In the genomic region with DNA sequence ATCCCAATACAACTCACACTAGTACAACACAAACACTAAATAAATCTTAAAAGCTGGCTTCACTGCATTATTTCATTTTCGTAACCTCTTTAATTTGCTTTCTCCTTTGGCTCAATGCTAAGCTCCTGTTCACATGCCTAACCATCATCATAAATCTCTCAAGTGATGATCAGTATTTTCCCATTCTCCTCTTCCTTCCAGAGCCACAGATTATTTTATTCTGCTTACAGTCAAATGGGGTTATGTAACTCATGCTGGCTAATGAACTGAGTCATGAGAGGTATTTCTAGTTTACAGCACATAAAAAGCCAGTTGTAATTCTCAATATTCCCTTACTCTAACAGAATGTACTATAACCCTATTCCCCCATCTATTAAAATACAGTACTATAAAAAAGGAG, we compare ENCODE assay signal across 27 cellular contexts.
DNase-seq lines count a peak whose midpoint lies in the region; ATAC-seq and TF ChIP-seq lines count a peak whose summit lies in the region.
"Had no signal": no experiment of that assay in that cellular context is flagged by ENCODE, and none has a peak within 500 bp of the region (broad histone marks: within the 10 kb centered on the region; RNA-seq: fewer than 3 reads in every experiment).

No MANE protein-coding gene starts in this region.

- no peaks in the 10 kb centered on the region for H3K36me3 ChIP-seq in stomach
- H3K36me3 ChIP-seq: gastrocnemius medialis, HAP-1, left lung, right atrium auricular region, thyroid gland had no signal

- no peak for ATAC-seq in activated CD4-positive, CD25-positive, alpha-beta regulatory T cell treated with anti-CD3 and anti-CD28 coated beads, Interleukin-2, amount 50 U/mL, for 24 hours
- ATAC-seq: activated naive CD4-positive, alpha-beta T cell treated with anti-CD3 and anti-CD28 coated beads, Interleukin-2, amount 50 U/mL, for 72 hours; activated T-helper 17 cell treated with anti-CD3 and anti-CD28 coated beads, Interleukin-2, amount 50 U/mL, for 72 hours; gastrocnemius medialis; left lung; naive thymus-derived CD8-positive, alpha-beta T cell had no signal

- TF ChIP-seq CTCF in retinal pigment epithelial cell (conservative IDR thresholded peaks at IDR 0.05; ENCODE audit: low read depth, low read length) (no peak), stomach (IDR thresholded peaks at IDR 0.05) (no peak)

- TF ChIP-seq POLR2A in stomach (IDR thresholded peaks at IDR 0.05): no peak

- no peaks in the 10 kb centered on the region for H3K36me3 Mint-ChIP-seq in T-helper 2 cell treated with Interferon-gamma antibody and Interleukin-4, amounts not matched to agents 5 μg/mL and 100 μg/mL, for 36 hours (ENCODE audit: low read depth)
- H3K36me3 Mint-ChIP-seq: activated naive CD4-positive, alpha-beta T cell treated with anti-CD3 and anti-CD28 coated beads, Interleukin-2, amount 50 U/mL, for 72 hours; mesothelial cell of epicardium had no signal

- 67 to 93% (median 82%) methylated on average over 1 of the region's 1 CpG for WGBS in stomach, 5 donors

- H3K27me3 Mint-ChIP-seq in T-helper 2 cell treated with Interferon-gamma antibody and Interleukin-4, amounts not matched to agents 5 μg/mL and 100 μg/mL, for 36 hours (ENCODE audit: low read depth): no peaks in the 10 kb centered on the region
- H3K27me3 Mint-ChIP-seq: activated T-helper 17 cell treated with anti-CD3 and anti-CD28 coated beads, Interleukin-2, amount 50 U/mL, for 72 hours; naive thymus-derived CD8-positive, alpha-beta T cell had no signal

- H3K4me1 Mint-ChIP-seq in T-helper 2 cell treated with Interferon-gamma antibody and Interleukin-4, amounts not matched to agents 5 μg/mL and 100 μg/mL, for 36 hours (ENCODE audit: low read depth): no peaks in the 10 kb centered on the region
- H3K4me1 Mint-ChIP-seq: activated T-helper 17 cell treated with anti-CD3 and anti-CD28 coated beads, Interleukin-2, amount 50 U/mL, for 72 hours had no signal

- no peaks in the 10 kb centered on the region for H3K27me3 ChIP-seq in stomach
- H3K27me3 ChIP-seq: gastrocnemius medialis, left lung, right atrium auricular region, thyroid gland had no signal

- DNase-seq in ELR (ENCODE audit: low read depth): peak; percentile 20
- DNase-seq in NCI-H226: peak; percentile 14
- DNase-seq in epithelial cell of prostate (ENCODE audit: low read depth, low spot score): peak; percentile 5
- peak; percentile 25 for DNase-seq in retinal pigment epithelial cell (ENCODE audit: low read depth)
- DNase-seq in stomach: no peak
- DNase-seq in T-helper 2 cell treated with Interferon-gamma antibody and Interleukin-4, amounts not matched to agents 5 μg/mL and 100 μg/mL, for 36 hours (ENCODE audit: low spot score): no peak
- DNase-seq: activated CD8-positive, alpha-beta memory T cell treated with anti-CD3 and anti-CD28 coated beads, Interleukin-2, amount 50 U/mL, for 48 hours; AML-193; gastrocnemius medialis; hypothalamus; Kasumi-1; left lung; naive thymus-derived CD8-positive, alpha-beta T cell; NCI-H1048; NCI-H187; NCI-H2171 treated with DMSO at 0.1 percent for 48 hours; NCI-H524 treated with DMSO at 0.1 percent for 48 hours; stimulated activated CD4-positive, alpha-beta T cell treated with anti-CD3 and anti-CD28 coated beads, Interleukin-4, amount 100 ng/mL, for 4 hours; stimulated activated naive CD4-positive, alpha-beta T cell treated with Interleukin-2 at 50 U/mL for 16 hours; thyroid gland had no signal

- H3K4me3 ChIP-seq in retinal pigment epithelial cell (ENCODE audit: low read length): no peak overlapping the region
- no peak overlapping the region for H3K4me3 ChIP-seq in stomach
- H3K4me3 ChIP-seq: gastrocnemius medialis, HAP-1, left lung, right atrium auricular region, thyroid gland had no signal

- TF ChIP-seq EP300 in stomach (IDR thresholded peaks at IDR 0.05): no peak

- no peak overlapping the region for H3K27ac ChIP-seq in epithelial cell of prostate
- H3K27ac ChIP-seq in stomach: no peak overlapping the region
- H3K27ac ChIP-seq: gastrocnemius medialis, HL-60, left lung, right atrium auricular region, thyroid gland had no signal

- no peaks in the 10 kb centered on the region for H3K9me3 Mint-ChIP-seq in T-helper 2 cell treated with Interferon-gamma antibody and Interleukin-4, amounts not matched to agents 5 μg/mL and 100 μg/mL, for 36 hours
- H3K9me3 Mint-ChIP-seq: activated naive CD4-positive, alpha-beta T cell treated with anti-CD3 and anti-CD28 coated beads, Interleukin-2, amount 50 U/mL, for 72 hours; mesothelial cell of epicardium had no signal

- H3K27ac Mint-ChIP-seq in T-helper 2 cell treated with Interferon-gamma antibody and Interleukin-4, amounts not matched to agents 5 μg/mL and 100 μg/mL, for 36 hours: no peak overlapping the region
- H3K27ac Mint-ChIP-seq: activated naive CD4-positive, alpha-beta T cell treated with anti-CD3 and anti-CD28 coated beads, Interleukin-2, amount 50 U/mL, for 72 hours; activated T-helper 17 cell treated with anti-CD3 and anti-CD28 coated beads, Interleukin-2, amount 50 U/mL, for 72 hours; mesothelial cell of epicardium; naive thymus-derived CD8-positive, alpha-beta T cell had no signal

- intact Hi-C loops in stomach (cut with DNase I; ENCODE audit: low total_unique reads): no loop called here

- H3K9me3 ChIP-seq in stomach: no peaks in the 10 kb centered on the region
- H3K9me3 ChIP-seq: gastrocnemius medialis, HAP-1, left lung, right atrium auricular region, thyroid gland had no signal

- no peak overlapping the region for H3K4me3 Mint-ChIP-seq in T-helper 2 cell treated with Interferon-gamma antibody and Interleukin-4, amounts not matched to agents 5 μg/mL and 100 μg/mL, for 36 hours
- H3K4me3 Mint-ChIP-seq: activated T-helper 17 cell treated with anti-CD3 and anti-CD28 coated beads, Interleukin-2, amount 50 U/mL, for 72 hours; mesothelial cell of epicardium had no signal

- H3K4me1 ChIP-seq in stomach: peaks cover 0 to under 1% (median 0%) of the 10 kb centered on the region in 4 donors
- H3K4me1 ChIP-seq: left lung, thyroid gland had no signal

Comparison
In these comparisons a context has a peak if more than half of its experiments do, and no peak if none do; other contexts are left out.
1. DNase-seq: peak in ELR (single experiment), NCI-H226 (single experiment), epithelial cell of prostate (single experiment) and retinal pigment epithelial cell (single experiment); none in stomach (single experiment) and T-helper 2 cell treated with Interferon-gamma antibody and Interleukin-4, amounts not matched to agents 5 μg/mL and 100 μg/mL, for 36 hours (single experiment).